Comparison of ENCODE assay signal across 17 cellular contexts in the genomic region with DNA sequence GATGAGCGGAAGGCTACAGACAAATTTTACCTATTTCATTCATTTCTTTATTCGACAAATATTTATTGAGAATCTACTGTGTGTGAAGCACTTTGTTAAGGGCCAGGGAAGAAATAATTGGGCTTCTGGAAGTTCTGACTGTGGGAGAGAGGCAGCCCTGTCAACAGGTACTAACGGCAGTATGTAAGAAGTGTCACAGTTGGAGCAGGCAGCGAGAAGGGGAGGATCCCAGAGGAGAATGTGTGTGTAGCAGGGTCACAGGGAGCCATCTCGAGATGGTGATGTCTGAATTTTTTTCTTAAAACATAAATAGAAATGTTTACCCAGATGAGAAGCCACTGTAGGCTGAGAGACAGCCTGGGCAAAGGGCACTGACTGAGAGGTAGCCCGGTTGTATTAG.
DNase-seq lines count a peak whose midpoint lies in the region; ATAC-seq and TF ChIP-seq lines count a peak whose summit lies in the region.
"Had no signal": no experiment of that assay in that cellular context is flagged by ENCODE, and none has a peak within 500 bp of the region (broad histone marks: within the 10 kb centered on the region; RNA-seq: fewer than 3 reads in every experiment).

No MANE protein-coding gene starts in this region.

- H3K27me3 Mint-ChIP-seq in memory B cell = no peaks in the 10 kb centered on the region

- H3K36me3 ChIP-seq in WERI-Rb-1 = no peaks in the 10 kb centered on the region
- no peaks in the 10 kb centered on the region for H3K36me3 ChIP-seq in uterus
- H3K36me3 ChIP-seq in BE2C = no peaks in the 10 kb centered on the region
- H3K36me3 ChIP-seq: breast epithelium had no signal

- H3K4me1 ChIP-seq in uterus (peaks cover 0 to 7% of the 10 kb centered on the region in 2 donors), BE2C (no peaks in the 10 kb centered on the region; the same call in 1 of the 2 replicates)
- H3K4me1 ChIP-seq: breast epithelium had no signal

- DNase-seq in Right ventricle myocardium inferior (ENCODE audit: missing footprints) (no peak), cardiac septum (ENCODE audit: low spot score) (no peak), WERI-Rb-1 (peak; percentile 20), memory B cell (ENCODE audit: low spot score in 2 of 2) (no peak), uterus (no peak), BE2C (no peak), SHP77 (lab: John Stamatoyannopoulos, UW) (no peak)
- DNase-seq: activated CD4-positive, alpha-beta T cell treated with anti-CD3 and anti-CD28 coated beads for 1 hour; head of caudate nucleus; NCI-H1105; NCI-H524 treated with DMSO at 0.1 percent for 48 hours; right cardiac atrium; stimulated activated CD4-positive, alpha-beta T cell treated with anti-CD3 and anti-CD28 coated beads, Interleukin-15, amount 100 ng/mL, for 24 hours had no signal

- no peaks in the 10 kb centered on the region for H3K9me3 Mint-ChIP-seq in memory B cell

- TF ChIP-seq POLR2A in uterus (IDR thresholded peaks at IDR 0.05) = no peak

- peaks cover 10% of the 10 kb centered on the region for H3K36me3 Mint-ChIP-seq in memory B cell

- H3K4me3 ChIP-seq in WERI-Rb-1 (ENCODE audit: low read depth, low read length) (no peak overlapping the region), uterus (no peak overlapping the region), BE2C (ENCODE audit: low read depth, low read length) (no peak overlapping the region)
- H3K4me3 ChIP-seq: breast epithelium had no signal

- TF ChIP-seq CTCF in WERI-Rb-1 (IDR thresholded peaks at IDR 0.05; ENCODE audit: low read depth, low read length) (no peak), uterus (IDR thresholded peaks at IDR 0.05) (no peak), BE2C (IDR thresholded peaks at IDR 0.05; ENCODE audit: low read depth, low read length) (no peak)

- H3K27me3 ChIP-seq in WERI-Rb-1 (ENCODE audit: insufficient read depth, low read depth, severe bottlenecking) (no peaks in the 10 kb centered on the region), uterus (no peaks in the 10 kb centered on the region), BE2C (no peaks in the 10 kb centered on the region)
- H3K27me3 ChIP-seq: breast epithelium had no signal

- H3K4me3 Mint-ChIP-seq in memory B cell = no peak overlapping the region

- peaks cover 4% of the 10 kb centered on the region for H3K9me3 ChIP-seq in WERI-Rb-1 (ENCODE audit: severe bottlenecking)
- H3K9me3 ChIP-seq in uterus = no peaks in the 10 kb centered on the region
- no peaks in the 10 kb centered on the region for H3K9me3 ChIP-seq in BE2C
- H3K9me3 ChIP-seq: breast epithelium had no signal

- H3K4me1 Mint-ChIP-seq in memory B cell = peaks cover 15% of the 10 kb centered on the region

- peak; percentile 53 for ATAC-seq in Right ventricle myocardium inferior
- ATAC-seq in memory B cell (ENCODE audit: low read depth) = no peak
- ATAC-seq in GM18520 (IDR thresholded peaks at IDR 0.05; ENCODE audit: unreplicated experiment) = no peak

- H3K27ac Mint-ChIP-seq in memory B cell = peak overlapping the region; percentile 39

- H3K27ac ChIP-seq in WERI-Rb-1 (peak overlapping the region; percentile 55), uterus (peak overlapping the region; percentile 62 to 63)
- H3K27ac ChIP-seq: breast epithelium, C4-2B, RWPE1 had no signal

- intact Hi-C loops in Right ventricle myocardium inferior (cut with DNase I) (no loop called here), cardiac septum (cut with DNase I) (loop anchor here (10.0 kb wide), 1 partner anchor 119 kb away; no protein-coding TSS in a partner anchor), uterus (cut with DNase I; ENCODE audit: low total_unique reads) (no loop called here)
